Comparison of ENCODE assay signal across 9 cellular contexts in the genomic region with DNA sequence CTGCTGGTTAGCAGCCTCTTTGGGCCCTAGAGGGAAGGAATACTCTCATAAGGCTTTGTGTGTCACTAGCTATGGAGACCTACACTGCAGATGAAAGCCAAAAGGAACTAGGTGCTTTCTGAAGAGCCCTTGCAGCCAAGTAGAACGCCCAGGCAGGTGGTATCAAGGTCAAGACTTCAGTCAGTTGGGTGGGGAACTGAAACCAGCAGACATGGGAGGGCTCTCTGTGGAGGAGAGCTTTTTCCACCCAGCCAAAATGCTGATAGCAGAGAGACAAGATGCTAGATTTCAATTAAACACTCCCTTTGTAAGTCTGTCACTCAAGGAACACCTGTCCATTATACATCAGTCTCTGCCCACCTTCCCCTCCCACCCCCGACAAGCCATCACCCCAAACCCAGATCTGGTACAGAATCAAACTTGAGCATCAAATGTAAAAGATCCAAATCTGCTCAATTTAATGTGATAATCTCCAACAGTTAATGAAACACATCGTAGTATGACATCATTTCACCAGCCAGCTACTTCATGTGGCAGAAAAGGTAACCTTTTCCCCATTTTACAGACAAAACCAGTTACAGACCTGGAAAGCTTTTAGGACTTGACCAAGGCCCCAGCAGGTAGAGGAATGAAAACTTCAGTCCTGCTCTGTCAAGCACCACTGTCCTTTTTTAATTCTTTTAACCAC. TPM values are rescaled to one million over a fixed set of nuclear protein-coding genes. Genes with fewer than 3 reads are reported as not detected.
DNase-seq lines count a peak whose midpoint lies in the region; ATAC-seq and TF ChIP-seq lines count a peak whose summit lies in the region.
"Had no signal": no experiment of that assay in that cellular context is flagged by ENCODE, and none has a peak within 500 bp of the region (broad histone marks: within the 10 kb centered on the region; RNA-seq: fewer than 3 reads in every experiment).

No MANE protein-coding gene starts in this region.

- H3K36me3 ChIP-seq in colonic mucosa: peaks cover 21% of the 10 kb centered on the region

- ATAC-seq in GM18519 (IDR thresholded peaks at IDR 0.05; ENCODE audit: low FRiP score, unreplicated experiment) (peak; percentile 70), GM21526 (IDR thresholded peaks at IDR 0.05; ENCODE audit: low FRiP score, unreplicated experiment) (peak; percentile 82), HG03432 (IDR thresholded peaks at IDR 0.05; ENCODE audit: unreplicated experiment) (peak; percentile 72)

- peaks cover 32% of the 10 kb centered on the region for H3K36me3 Mint-ChIP-seq in endothelial cell (ENCODE audit: low read depth, unreplicated experiment)

- peak overlapping the region; percentile 66 for H3K27ac Mint-ChIP-seq in endothelial cell (ENCODE audit: unreplicated experiment)

- H3K9me3 ChIP-seq in colonic mucosa: no peaks in the 10 kb centered on the region

- H3K4me1 Mint-ChIP-seq in endothelial cell (ENCODE audit: unreplicated experiment): peaks cover 2% of the 10 kb centered on the region

- no peak overlapping the region for H3K4me3 ChIP-seq in colonic mucosa

- no peak overlapping the region for H3K27ac ChIP-seq in colonic mucosa

- H3K27me3 Mint-ChIP-seq in endothelial cell (ENCODE audit: unreplicated experiment): peaks cover 10% of the 10 kb centered on the region

- H3K9ac ChIP-seq in colonic mucosa (ENCODE audit: low read depth in 2 of 2, low read length in 2 of 2): no peak overlapping the region

- no peak for DNase-seq in endothelial cell (ENCODE audit: low spot score)
- no peak for DNase-seq in colonic mucosa
- no peak for DNase-seq in hypothalamus (lab: John Stamatoyannopoulos, UW)
- no peak for DNase-seq in amniotic stem cell (lab: John Stamatoyannopoulos, UW)
- no peak for DNase-seq in activated naive CD4-positive, alpha-beta T cell treated with Interleukin-2 at 50 U/mL for 16 hours
- DNase-seq: NCI-H2171 had no signal

- no peak for TF ChIP-seq CTCF in endothelial cell (IDR thresholded peaks at IDR 0.05; ENCODE audit: unreplicated experiment)
- no peak for TF ChIP-seq CTCF in colonic mucosa (IDR thresholded peaks at IDR 0.05)

- H3K27me3 ChIP-seq in colonic mucosa: no peaks in the 10 kb centered on the region

- no peaks in the 10 kb centered on the region for H3K4me1 ChIP-seq in colonic mucosa

- H3K9me3 Mint-ChIP-seq in endothelial cell (ENCODE audit: unreplicated experiment): no peaks in the 10 kb centered on the region

- no peak overlapping the region for H3K4me3 Mint-ChIP-seq in endothelial cell (ENCODE audit: unreplicated experiment)

- intact Hi-C loops in colonic mucosa (cut with DNase I): no loop called here

RNA-seq across cellular contexts. Expression of gene MRPS25, which starts 14.6 kb away (rescaled TPM):
- total RNA-seq in endothelial cell (ENCODE audit: unreplicated experiment): 36.4 TPM
- total RNA-seq in colonic mucosa: 100 to 1,000 TPM in 1 of 2 donors, 10 to 100 TPM in 1; 53.3 to 117 TPM

RNA-seq across cellular contexts. Expression of gene RBSN, which starts 48.4 kb away (rescaled TPM):
- total RNA-seq in endothelial cell (ENCODE audit: unreplicated experiment): 25.7 TPM
- total RNA-seq in colonic mucosa: 10 to 100 TPM; 15.6 to 17.0 TPM
